23 cellular contexts compared by ENCODE assay signal in genomic region chr7:114956702-114957101, GRCh38. TPM values are rescaled to one million over a fixed set of nuclear protein-coding genes. Genes with fewer than 3 reads are reported as not detected.
A peak's percentile ranks its signal among the peaks of the same experiment; 100 is the strongest.
DNase-seq lines count a peak whose midpoint lies in the region; ATAC-seq lines count a peak whose summit lies in the region.
"Had no signal": no experiment of that assay in that cellular context is flagged by ENCODE, and none has a peak within 500 bp of the region (broad histone marks: within the 10 kb centered on the region; RNA-seq: fewer than 3 reads in every experiment).

No MANE protein-coding gene starts in this region.

- ATAC-seq in GM18867 (IDR thresholded peaks at IDR 0.05; ENCODE audit: unreplicated experiment) (peak; percentile 40), GM21423 (IDR thresholded peaks at IDR 0.05; ENCODE audit: unreplicated experiment) (peak; percentile 40), HG02981 (IDR thresholded peaks at IDR 0.05; ENCODE audit: unreplicated experiment) (peak; percentile 63), HG03565 (IDR thresholded peaks at IDR 0.05; ENCODE audit: unreplicated experiment) (peak; percentile 43)
- ATAC-seq: activated naive CD8-positive, alpha-beta T cell treated with anti-CD3 and anti-CD28 coated beads, Interleukin-2, amount 50 U/mL, for 24 hours had no signal

- DNase-seq in ureter (ENCODE audit: low spot score) (no peak), NCI-H146 (lab: John Stamatoyannopoulos, UW) (no peak), HuH-7.5 (ENCODE audit: low spot score) (no peak)
- DNase-seq in stimulated activated naive CD4-positive, alpha-beta T cell (lab: John Stamatoyannopoulos, UW): no peak
- DNase-seq: activated CD4-positive, CD25-positive, alpha-beta regulatory T cell treated with anti-CD3 and anti-CD28 coated beads, Interleukin-2, amount 50 U/mL, for 72 hours; activated CD8-positive, alpha-beta memory T cell treated with anti-CD3 and anti-CD28 coated beads, Interleukin-2, amount 50 U/mL, for 48 hours; activated naive CD8-positive, alpha-beta T cell treated with anti-CD3 and anti-CD28 coated beads, Interleukin-2, amount 50 U/mL, for 24 hours; C1 segment of cervical spinal cord; caudate nucleus; DMS79 treated with DMSO at 0.1 percent for 48 hours; endodermal cell; foreskin fibroblast; KBM-7; mammary epithelial cell; NCI-H1436 treated with DMSO at 0.1 percent for 48 hours; NCI-H446 treated with DMSO at 0.1 percent for 48 hours; PC-9; stimulated activated CD4-positive, alpha-beta T cell treated with anti-CD3 and anti-CD28 coated beads, Interleukin-4, amount 100 ng/mL, for 1 hour; stimulated activated naive B cell treated with anti-CD40 and anti-IgM and Interleukin-4, amounts not matched to agents 10 μg/mL and 1 μg/mL and 100 μg/mL, for 72 hours had no signal

RNA-seq across cellular contexts. Expression of gene MDFIC, which starts 34.8 kb away (rescaled TPM):
- total RNA-seq in ureter: 35.3 TPM
